In the genomic region with DNA sequence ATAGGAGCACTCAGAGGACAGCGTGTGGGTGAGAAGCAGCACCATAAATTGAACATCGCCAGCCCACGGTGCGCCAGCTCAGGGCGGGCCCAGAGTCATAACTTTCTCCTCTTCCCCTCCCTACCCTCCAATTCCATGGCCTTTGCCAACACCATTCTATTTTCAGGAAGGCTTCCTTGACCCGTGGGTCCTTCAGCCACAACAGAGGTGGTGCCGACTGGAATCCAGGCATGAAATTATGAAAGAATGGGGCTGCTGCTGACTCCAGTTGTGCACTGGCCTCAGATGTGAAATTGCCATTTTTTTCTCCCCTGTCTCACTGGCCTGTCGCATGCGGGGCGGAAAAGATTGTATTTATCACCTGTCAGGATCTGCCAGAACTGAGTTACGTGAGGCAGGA, we compare ENCODE assay signal across 21 cellular contexts.
DNase-seq lines count a peak whose midpoint lies in the region; ATAC-seq, FAIRE-seq and TF ChIP-seq lines count a peak whose summit lies in the region.
"Had no signal": no experiment of that assay in that cellular context is flagged by ENCODE, and none has a peak within 500 bp of the region (broad histone marks: within the 10 kb centered on the region; RNA-seq: fewer than 3 reads in every experiment).

No MANE protein-coding gene starts in this region.

- H3K4me3 Mint-ChIP-seq in GM23338 (no peak overlapping the region), astrocyte (ENCODE audit: unreplicated experiment) (no peak overlapping the region)
- no peak overlapping the region for H3K4me3 Mint-ChIP-seq in activated T-cell treated with anti-CD3 and anti-CD28 coated beads, Interleukin-2, amount 50 U/mL, for 24 hours
- H3K4me3 Mint-ChIP-seq: B cell; CD8-positive, alpha-beta T cell; H9; IgD-negative memory B cell had no signal

- no peak for FAIRE-seq in astrocyte (lab: Jason Lieb, UNC)
- FAIRE-seq: GM12878, HepG2 had no signal

- ATAC-seq in GM23338: no peak
- ATAC-seq in sciatic nerve: peak; percentile 49
- no peak for ATAC-seq in GM21390 (IDR thresholded peaks at IDR 0.05; ENCODE audit: unreplicated experiment)
- ATAC-seq in GM19351 (IDR thresholded peaks at IDR 0.05; ENCODE audit: unreplicated experiment): no peak
- ATAC-seq: CD8-positive, alpha-beta T cell; GM12878; HepG2 had no signal

- H3K4me3 ChIP-seq in GM23338: no peak overlapping the region
- H3K4me3 ChIP-seq in astrocyte (ENCODE audit: insufficient read depth, low read depth, low read length): no peak overlapping the region
- no peak overlapping the region for H3K4me3 ChIP-seq in neural cell (ENCODE audit: low read length)
- H3K4me3 ChIP-seq: BLaER1 treated with 17β-estradiol and CSF1 and Interleukin-3, amounts not matched to agents 10 nM and 100 nM; GM12878 had no signal

- H3K27ac Mint-ChIP-seq in GM23338: no peak overlapping the region
- no peak overlapping the region for H3K27ac Mint-ChIP-seq in astrocyte (ENCODE audit: unreplicated experiment)
- no peak overlapping the region for H3K27ac Mint-ChIP-seq in activated T-cell treated with anti-CD3 and anti-CD28 coated beads, Interleukin-2, amount 50 U/mL, for 24 hours
- H3K27ac Mint-ChIP-seq: B cell; CD8-positive, alpha-beta T cell; H9; IgD-negative memory B cell had no signal

- no peaks in the 10 kb centered on the region for H3K36me3 ChIP-seq in GM23338 (ENCODE audit: insufficient read depth)
- no peaks in the 10 kb centered on the region for H3K36me3 ChIP-seq in astrocyte (ENCODE audit: insufficient read depth, low read length)
- no peaks in the 10 kb centered on the region for H3K36me3 ChIP-seq in neural cell (ENCODE audit: insufficient read depth, low read length)
- H3K36me3 ChIP-seq: BLaER1 treated with 17β-estradiol and CSF1 and Interleukin-3, amounts not matched to agents 10 nM and 100 nM had no signal

- TF ChIP-seq CTCF in GM23338 (conservative IDR thresholded peaks at IDR 0.05; ENCODE audit: low read depth in 2 of 2): no peak
- TF ChIP-seq CTCF in astrocyte (IDR thresholded peaks at IDR 0.05; ENCODE audit: insufficient read depth, low read depth, low read length): no peak
- TF ChIP-seq CTCF in neural cell (IDR thresholded peaks at IDR 0.05; ENCODE audit: poor library complexity, severe bottlenecking): no peak

- H3K9me3 ChIP-seq in astrocyte (ENCODE audit: insufficient read depth, low read depth, low read length): no peaks in the 10 kb centered on the region
- no peaks in the 10 kb centered on the region for H3K9me3 ChIP-seq in neural cell (ENCODE audit: low read length)
- H3K9me3 ChIP-seq: BLaER1 treated with 17β-estradiol and CSF1 and Interleukin-3, amounts not matched to agents 10 nM and 100 nM had no signal

- no peak for TF ChIP-seq RAD21 in neural cell (conservative IDR thresholded peaks at IDR 0.05)

- DNase-seq in GM23338 (ENCODE audit: low spot score): no peak
- DNase-seq in astrocyte (ENCODE audit: low read depth): peak; percentile 10
- no peak for DNase-seq in sciatic nerve (ENCODE audit: low spot score)
- DNase-seq in NCI-H345 treated with DMSO at 0.1 percent for 48 hours (lab: John Stamatoyannopoulos, UW; ENCODE audit: unreplicated experiment): no peak
- DNase-seq in activated T-cell treated with anti-CD3 and anti-CD28 coated beads, Interleukin-2, amount 50 U/mL, for 24 hours: no peak
- DNase-seq: 8988T; CD8-positive, alpha-beta T cell; DMS 273 treated with DMSO at 0.1 percent for 48 hours; DMS53; DND-41; EL; GOT3; H9 had no signal

- H3K27me3 Mint-ChIP-seq in GM23338 (ENCODE audit: insufficient read depth, low read depth, poor library complexity) (peaks cover 2% of the 10 kb centered on the region), astrocyte (ENCODE audit: low read depth, unreplicated experiment) (no peaks in the 10 kb centered on the region)
- H3K27me3 Mint-ChIP-seq in activated T-cell treated with anti-CD3 and anti-CD28 coated beads, Interleukin-2, amount 50 U/mL, for 24 hours: no peaks in the 10 kb centered on the region
- H3K27me3 Mint-ChIP-seq: IgD-negative memory B cell had no signal

- peaks cover 4% of the 10 kb centered on the region; the same call in 2 of the 3 replicates for H3K9me3 Mint-ChIP-seq in GM23338
- no peaks in the 10 kb centered on the region for H3K9me3 Mint-ChIP-seq in astrocyte (ENCODE audit: unreplicated experiment)
- no peaks in the 10 kb centered on the region for H3K9me3 Mint-ChIP-seq in activated T-cell treated with anti-CD3 and anti-CD28 coated beads, Interleukin-2, amount 50 U/mL, for 24 hours
- H3K9me3 Mint-ChIP-seq: CD8-positive, alpha-beta T cell; H9 had no signal

- H3K36me3 Mint-ChIP-seq in GM23338 (ENCODE audit: low read depth) (peaks cover 3% of the 10 kb centered on the region; the same call in 1 of the 3 replicates), astrocyte (ENCODE audit: low read depth, unreplicated experiment) (no peaks in the 10 kb centered on the region)
- H3K36me3 Mint-ChIP-seq in activated T-cell treated with anti-CD3 and anti-CD28 coated beads, Interleukin-2, amount 50 U/mL, for 24 hours (ENCODE audit: low read depth): no peaks in the 10 kb centered on the region
- H3K36me3 Mint-ChIP-seq: CD8-positive, alpha-beta T cell; IgD-negative memory B cell had no signal

- peaks cover 17% of the 10 kb centered on the region for H3K4me1 Mint-ChIP-seq in GM23338
- H3K4me1 Mint-ChIP-seq in astrocyte (ENCODE audit: low read depth, unreplicated experiment): peaks cover 5% of the 10 kb centered on the region
- H3K4me1 Mint-ChIP-seq in activated T-cell treated with anti-CD3 and anti-CD28 coated beads, Interleukin-2, amount 50 U/mL, for 24 hours (ENCODE audit: low read depth): no peaks in the 10 kb centered on the region
- H3K4me1 Mint-ChIP-seq: B cell had no signal

- H3K4me2 ChIP-seq in GM23338: no peak overlapping the region
- H3K4me2 ChIP-seq in astrocyte (ENCODE audit: low read length): no peak overlapping the region
- H3K4me2 ChIP-seq in neural cell (ENCODE audit: low read length): no peak overlapping the region
- H3K4me2 ChIP-seq: BLaER1 treated with 17β-estradiol and CSF1 and Interleukin-3, amounts not matched to agents 10 nM and 100 nM had no signal

- H3K4me1 ChIP-seq in GM23338 (ENCODE audit: insufficient read depth) (peaks cover 7% of the 10 kb centered on the region; the same call in 1 of the 2 replicates), astrocyte (ENCODE audit: insufficient read depth, low read length) (no peaks in the 10 kb centered on the region)

- H3K79me2 ChIP-seq in GM23338 (replicated peaks; ENCODE audit: insufficient read depth) (no peaks in the 10 kb centered on the region), astrocyte (ENCODE audit: insufficient read depth, low read length) (no peaks in the 10 kb centered on the region), neural cell (replicated peaks; ENCODE audit: insufficient read depth, low read length) (no peaks in the 10 kb centered on the region)

- no peak for TF ChIP-seq EP300 in neural cell (conservative IDR thresholded peaks at IDR 0.05; ENCODE audit: poor library complexity, severe bottlenecking)

- H3K9me2 ChIP-seq in GM23338 (ENCODE audit: insufficient read depth) (no peaks in the 10 kb centered on the region; the same call in 1 of the 2 replicates), neural cell (ENCODE audit: insufficient read depth, low read length) (no peaks in the 10 kb centered on the region)

- H3K27ac ChIP-seq in GM23338 (ENCODE audit: low read depth) (no peak overlapping the region), astrocyte (ENCODE audit: low read depth, low read length) (no peak overlapping the region), neural cell (ENCODE audit: low read length) (peak overlapping the region; percentile 15)
- H3K27ac ChIP-seq: BLaER1 treated with 17β-estradiol and CSF1 and Interleukin-3, amounts not matched to agents 10 nM and 100 nM had no signal

- peak overlapping the region; percentile 47; the same call in 1 of the 2 replicates for H2AFZ ChIP-seq in GM23338
- no peak overlapping the region for H2AFZ ChIP-seq in astrocyte (ENCODE audit: low read depth, low read length)
- H2AFZ ChIP-seq in neural cell (ENCODE audit: low read depth, low read length): no peak overlapping the region

- no peaks in the 10 kb centered on the region for H4K20me1 ChIP-seq in GM23338 (replicated peaks; ENCODE audit: insufficient read depth)
- no peaks in the 10 kb centered on the region for H4K20me1 ChIP-seq in astrocyte (ENCODE audit: insufficient read depth, low read length)
- no peaks in the 10 kb centered on the region for H4K20me1 ChIP-seq in neural cell (ENCODE audit: insufficient read depth)
- H4K20me1 ChIP-seq: BLaER1 treated with 17β-estradiol and CSF1 and Interleukin-3, amounts not matched to agents 10 nM and 100 nM had no signal

- no peaks in the 10 kb centered on the region for H3K27me3 ChIP-seq in GM23338 (ENCODE audit: insufficient read depth)
- H3K27me3 ChIP-seq in astrocyte (ENCODE audit: insufficient read depth, low read length): peaks cover 2% of the 10 kb centered on the region
- no peaks in the 10 kb centered on the region for H3K27me3 ChIP-seq in neural cell (ENCODE audit: insufficient read depth, low read depth, low read length)
- H3K27me3 ChIP-seq: BLaER1 treated with 17β-estradiol and CSF1 and Interleukin-3, amounts not matched to agents 10 nM and 100 nM had no signal

- H3K9ac ChIP-seq in astrocyte (ENCODE audit: low read length): no peak overlapping the region
- H3K9ac ChIP-seq in neural cell (ENCODE audit: low read length): no peak overlapping the region
- H3K9ac ChIP-seq: BLaER1 treated with 17β-estradiol and CSF1 and Interleukin-3, amounts not matched to agents 10 nM and 100 nM had no signal

- intact Hi-C loops in sciatic nerve (cut with DNase I): no loop called here

- H3F3A ChIP-seq in GM23338 (replicated peaks; ENCODE audit: low read depth) (no peaks in the 10 kb centered on the region), neural cell (ENCODE audit: insufficient read depth, low read length, poor library complexity, severe bottlenecking) (no peaks in the 10 kb centered on the region)

TF ChIP-seq in GM23338, 12 proteins besides CTCF, POLR2A, EP300 and RAD21 (continues in another document):
- TF ChIP-seq JUNB (IDR thresholded peaks at IDR 0.05; ENCODE audit: unreplicated experiment): no peak
- no peak for TF ChIP-seq STAT1 (IDR thresholded peaks at IDR 0.05; ENCODE audit: unreplicated experiment)
- TF ChIP-seq EZH2phosphoT487 (IDR thresholded peaks at IDR 0.05; ENCODE audit: unreplicated experiment): no peak

TF ChIP-seq in neural cell, 6 proteins besides CTCF, POLR2A, EP300 and RAD21 (continues in another document):
- TF ChIP-seq SMC3 (conservative IDR thresholded peaks at IDR 0.05; ENCODE audit: poor library complexity): no peak
- TF ChIP-seq TAF1 (IDR thresholded peaks at IDR 0.05; ENCODE audit: low read depth): no peak
- no peak for TF ChIP-seq MXI1 (conservative IDR thresholded peaks at IDR 0.05; ENCODE audit: poor library complexity, severe bottlenecking)
- no peak for TF ChIP-seq EZH2 (IDR thresholded peaks at IDR 0.05; ENCODE audit: borderline replicate concordance, insufficient read depth, low read length, poor library complexity, severe bottlenecking)
